15 cellular contexts compared by ENCODE assay signal in genomic region chr7:117839507-117839906, GRCh38.
A peak's percentile ranks its signal among the peaks of the same experiment; 100 is the strongest.
DNase-seq lines count a peak whose midpoint lies in the region; ATAC-seq lines count a peak whose summit lies in the region.
"Had no signal": no experiment of that assay in that cellular context is flagged by ENCODE, and none has a peak within 500 bp of the region (broad histone marks: within the 10 kb centered on the region; RNA-seq: fewer than 3 reads in every experiment).

No MANE protein-coding gene starts in this region.

- ATAC-seq in GM18868 (IDR thresholded peaks at IDR 0.05; ENCODE audit: unreplicated experiment) (peak; percentile 58), GM21390 (IDR thresholded peaks at IDR 0.05; ENCODE audit: unreplicated experiment) (peak; percentile 58), HG02981 (IDR thresholded peaks at IDR 0.05; ENCODE audit: unreplicated experiment) (peak; percentile 60), HG03571 (IDR thresholded peaks at IDR 0.05; ENCODE audit: unreplicated experiment) (peak; percentile 59)
- ATAC-seq: heart right ventricle had no signal

- no peak for DNase-seq in effector CD8-positive, alpha-beta T cell (lab: John Stamatoyannopoulos, UW)
- DNase-seq in NCI-H1436 (lab: John Stamatoyannopoulos, UW) (no peak), NCI-H1105 (lab: John Stamatoyannopoulos, UW) (no peak), NCI-H774 (lab: John Stamatoyannopoulos, UW) (no peak)
- DNase-seq: activated CD4-positive, alpha-beta T cell treated with anti-CD3 and anti-CD28 coated beads for 1 hour; activated T-cell treated with anti-CD3 and anti-CD28 coated beads, Interleukin-2, amount 50 U/mL, for 48 hours; DMS53; heart right ventricle; ovary; stomach; SW 1271 had no signal
